ENCODE assay signal across 1 cellular context in genomic region chr2:230715201-230715600, GRCh38.
A peak's percentile ranks its signal among the peaks of the same experiment; 100 is the strongest.
TF ChIP-seq lines count a peak whose summit lies in the region.

No MANE protein-coding gene starts in this region.

TF ChIP-seq in K562, 482 proteins besides CTCF, POLR2A, EP300 and RAD21:
- TF ChIP-seq REST (CRISPR knock-in tag; IDR thresholded peaks at IDR 0.05; ENCODE audit: low read depth) (no peak), PBX2 (CRISPR knock-in tag; IDR thresholded peaks at IDR 0.05; ENCODE audit: low read depth) (no peak), PBX2 (tag; conservative IDR thresholded peaks at IDR 0.05; ENCODE audit: low read depth) (no peak), ZBTB40 (IDR thresholded peaks at IDR 0.05) (peak; percentile 95), ZBTB40 (CRISPR knock-in tag; IDR thresholded peaks at IDR 0.05) (peak; percentile 87), MNT (conservative IDR thresholded peaks at IDR 0.05) (0 out of 4 replicates have a peak, but pooled peaks of 1 of the 2 experiments have one; percentile 28), IRF2 (CRISPR knock-in tag; IDR thresholded peaks at IDR 0.05) (no peak), FOXK2 (conservative IDR thresholded peaks at IDR 0.05 in 1 of 2, IDR thresholded peaks at IDR 0.05 in 1 of 2; ENCODE audit: low read depth in 2 of 2) (peak; percentile 21 to 53; a peak in 1 of 4 replicates)
